Comparison of ENCODE assay signal across 1 cellular context in genomic region chr4:185566425-185566824, GRCh38.
TF ChIP-seq lines count a peak whose summit lies in the region.

No MANE protein-coding gene starts in this region.

TF ChIP-seq in K562, 482 proteins besides CTCF, POLR2A, EP300 and RAD21 (continued from another document):
- TF ChIP-seq RREB1 (CRISPR knock-in tag; IDR thresholded peaks at IDR 0.05), result no peak
